In genomic region chr16:1036121-1036520, GRCh38 we compare ENCODE assay signal across 1 cellular context.
TF ChIP-seq lines count a peak whose summit lies in the region.

No MANE protein-coding gene starts in this region.

TF ChIP-seq in HepG2, 621 proteins besides CTCF, POLR2A, EP300 and RAD21:
- TF ChIP-seq DRAP1 (CRISPR knock-in tag; IDR thresholded peaks at IDR 0.05) (no peak), ZFYVE20 (CRISPR knock-in tag; IDR thresholded peaks at IDR 0.05; ENCODE audit: borderline replicate concordance, low read depth) (no peak), HOXD1 (CRISPR knock-in tag; IDR thresholded peaks at IDR 0.05) (no peak), ARNTL (CRISPR knock-in tag; IDR thresholded peaks at IDR 0.05) (no peak), CBX2 (IDR thresholded peaks at IDR 0.05; ENCODE audit: low read depth, low read length) (no peak), CBX2 (CRISPR knock-in tag; IDR thresholded peaks at IDR 0.05; ENCODE audit: low read depth) (no peak), KMT2A (CRISPR knock-in tag; IDR thresholded peaks at IDR 0.05) (no peak), NR3C1 (CRISPR knock-in tag; IDR thresholded peaks at IDR 0.05) (no peak), MAF1 (CRISPR knock-in tag; IDR thresholded peaks at IDR 0.05; ENCODE audit: borderline replicate concordance) (no peak), USF2 (IDR thresholded peaks at IDR 0.05; ENCODE audit: low read depth, low read length) (no peak), USF2 (CRISPR knock-in tag; IDR thresholded peaks at IDR 0.05; ENCODE audit: borderline replicate concordance) (no peak)
- TF ChIP-seq, protein P1, sequence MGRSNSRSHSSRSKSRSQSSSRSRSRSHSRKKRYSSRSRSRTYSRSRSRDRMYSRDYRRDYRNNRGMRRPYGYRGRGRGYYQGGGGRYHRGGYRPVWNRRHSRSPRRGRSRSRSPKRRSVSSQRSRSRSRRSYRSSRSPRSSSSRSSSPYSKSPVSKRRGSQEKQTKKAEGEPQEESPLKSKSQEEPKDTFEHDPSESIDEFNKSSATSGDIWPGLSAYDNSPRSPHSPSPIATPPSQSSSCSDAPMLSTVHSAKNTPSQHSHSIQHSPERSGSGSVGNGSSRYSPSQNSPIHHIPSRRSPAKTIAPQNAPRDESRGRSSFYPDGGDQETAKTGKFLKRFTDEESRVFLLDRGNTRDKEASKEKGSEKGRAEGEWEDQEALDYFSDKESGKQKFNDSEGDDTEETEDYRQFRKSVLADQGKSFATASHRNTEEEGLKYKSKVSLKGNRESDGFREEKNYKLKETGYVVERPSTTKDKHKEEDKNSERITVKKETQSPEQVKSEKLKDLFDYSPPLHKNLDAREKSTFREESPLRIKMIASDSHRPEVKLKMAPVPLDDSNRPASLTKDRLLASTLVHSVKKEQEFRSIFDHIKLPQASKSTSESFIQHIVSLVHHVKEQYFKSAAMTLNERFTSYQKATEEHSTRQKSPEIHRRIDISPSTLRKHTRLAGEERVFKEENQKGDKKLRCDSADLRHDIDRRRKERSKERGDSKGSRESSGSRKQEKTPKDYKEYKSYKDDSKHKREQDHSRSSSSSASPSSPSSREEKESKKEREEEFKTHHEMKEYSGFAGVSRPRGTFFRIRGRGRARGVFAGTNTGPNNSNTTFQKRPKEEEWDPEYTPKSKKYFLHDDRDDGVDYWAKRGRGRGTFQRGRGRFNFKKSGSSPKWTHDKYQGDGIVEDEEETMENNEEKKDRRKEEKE (IDR thresholded peaks at IDR 0.05): no peak
- TF ChIP-seq, protein P2, sequence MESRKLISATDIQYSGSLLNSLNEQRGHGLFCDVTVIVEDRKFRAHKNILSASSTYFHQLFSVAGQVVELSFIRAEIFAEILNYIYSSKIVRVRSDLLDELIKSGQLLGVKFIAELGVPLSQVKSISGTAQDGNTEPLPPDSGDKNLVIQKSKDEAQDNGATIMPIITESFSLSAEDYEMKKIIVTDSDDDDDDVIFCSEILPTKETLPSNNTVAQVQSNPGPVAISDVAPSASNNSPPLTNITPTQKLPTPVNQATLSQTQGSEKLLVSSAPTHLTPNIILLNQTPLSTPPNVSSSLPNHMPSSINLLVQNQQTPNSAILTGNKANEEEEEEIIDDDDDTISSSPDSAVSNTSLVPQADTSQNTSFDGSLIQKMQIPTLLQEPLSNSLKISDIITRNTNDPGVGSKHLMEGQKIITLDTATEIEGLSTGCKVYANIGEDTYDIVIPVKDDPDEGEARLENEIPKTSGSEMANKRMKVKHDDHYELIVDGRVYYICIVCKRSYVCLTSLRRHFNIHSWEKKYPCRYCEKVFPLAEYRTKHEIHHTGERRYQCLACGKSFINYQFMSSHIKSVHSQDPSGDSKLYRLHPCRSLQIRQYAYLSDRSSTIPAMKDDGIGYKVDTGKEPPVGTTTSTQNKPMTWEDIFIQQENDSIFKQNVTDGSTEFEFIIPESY (CRISPR knock-in tag; IDR thresholded peaks at IDR 0.05): no peak
